ENCODE assay signal across 16 cellular contexts in the genomic region with DNA sequence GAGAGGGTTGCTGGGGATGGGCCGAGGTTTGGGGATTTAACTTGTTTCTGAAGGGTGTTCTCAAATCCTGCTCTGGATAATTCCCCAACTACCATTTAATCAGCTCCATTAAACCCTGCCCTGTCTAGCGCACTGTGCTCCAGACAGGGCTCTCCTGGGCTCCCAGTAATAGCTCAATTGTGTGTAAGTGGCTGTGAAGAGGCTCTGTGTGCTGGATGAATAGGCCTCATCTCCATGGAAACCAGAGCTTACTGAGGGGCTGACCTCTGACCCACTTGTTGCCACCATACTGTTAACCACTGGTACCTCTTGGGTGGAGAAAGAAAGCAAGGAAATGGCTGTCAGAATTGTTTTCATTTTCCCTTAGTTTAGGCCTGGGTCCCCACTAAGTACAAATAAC.
DNase-seq lines count a peak whose midpoint lies in the region; ATAC-seq lines count a peak whose summit lies in the region.
"Had no signal": no experiment of that assay in that cellular context is flagged by ENCODE, and none has a peak within 500 bp of the region (broad histone marks: within the 10 kb centered on the region; RNA-seq: fewer than 3 reads in every experiment).

No MANE protein-coding gene starts in this region.

- ATAC-seq in esophagus mucosa = no peak
- ATAC-seq: body of pancreas, PC-3 had no signal

- DNase-seq in DMS153 treated with DMSO at 0.1 percent for 48 hours (lab: John Stamatoyannopoulos, UW; ENCODE audit: unreplicated experiment) = peak; percentile 82
- DNase-seq in NCI-H1436 treated with DMSO at 0.1 percent for 48 hours (lab: John Stamatoyannopoulos, UW) = peak; percentile 78
- DNase-seq in NCI-H748 treated with DMSO at 0.1 percent for 48 hours (lab: John Stamatoyannopoulos, UW) = peak; percentile 78
- peak; percentile 68 for DNase-seq in left kidney (ENCODE audit: low read depth, low spot score)
- DNase-seq in activated effector memory CD4-positive, alpha-beta T cell treated with Interleukin-2 at 50 U/mL for 16 hours = no peak
- DNase-seq in H7 = no peak
- DNase-seq in DMS 273 treated with DMSO at 0.1 percent for 48 hours (lab: John Stamatoyannopoulos, UW) = no peak
- DNase-seq: activated naive CD4-positive, alpha-beta T cell treated with Interleukin-2 at 50 U/mL for 16 hours; body of pancreas; CD8-positive, alpha-beta memory T cell; dorsolateral prefrontal cortex; NCI-H1694 treated with DMSO at 0.1 percent for 48 hours; PC-3; stimulated activated CD4-positive, alpha-beta T cell treated with anti-CD3 and anti-CD28 coated beads, Interleukin-15, amount 100 ng/mL, for 24 hours; WERI-Rb-1 had no signal

- H3K4me3 ChIP-seq in H7 (ENCODE audit: insufficient read depth, low read depth, low read length) = no peak overlapping the region
- H3K4me3 ChIP-seq: body of pancreas, dorsolateral prefrontal cortex had no signal

- H3K27me3 ChIP-seq in H7 (ENCODE audit: control insufficient read depth, insufficient read depth, low read length) = no peaks in the 10 kb centered on the region
- H3K27me3 ChIP-seq: body of pancreas, dorsolateral prefrontal cortex had no signal

- no peaks in the 10 kb centered on the region for H3K36me3 ChIP-seq in H7 (replicated peaks; ENCODE audit: control insufficient read depth, insufficient read depth, low read length)
- H3K36me3 ChIP-seq: WERI-Rb-1 had no signal

Comparison
In these comparisons a context has a peak if more than half of its experiments do, and no peak if none do; other contexts are left out.
1. DNase-seq: peak in DMS153 treated with DMSO at 0.1 percent for 48 hours (single experiment), NCI-H1436 treated with DMSO at 0.1 percent for 48 hours (single experiment), NCI-H748 treated with DMSO at 0.1 percent for 48 hours (single experiment) and left kidney (single experiment); none in activated effector memory CD4-positive, alpha-beta T cell treated with Interleukin-2 at 50 U/mL for 16 hours (single experiment), H7 (single experiment) and DMS 273 treated with DMSO at 0.1 percent for 48 hours (single experiment).